Comparison of ENCODE assay signal across 19 cellular contexts in genomic region chr16:4666537-4667202, GRCh38. TPM values are rescaled to one million over a fixed set of nuclear protein-coding genes. Genes with fewer than 3 reads are reported as not detected.
DNase-seq lines count a peak whose midpoint lies in the region; ATAC-seq, FAIRE-seq and TF ChIP-seq lines count a peak whose summit lies in the region.
"Had no signal": no experiment of that assay in that cellular context is flagged by ENCODE, and none has a peak within 500 bp of the region (broad histone marks: within the 10 kb centered on the region; RNA-seq: fewer than 3 reads in every experiment).

No MANE protein-coding gene starts in this region.

- H3K14ac ChIP-seq in H1 (ENCODE audit: insufficient read length), result no peak overlapping the region

- TF ChIP-seq RAD21 in H1 (IDR thresholded peaks at IDR 0.05 in 1 of 2, conservative IDR thresholded peaks at IDR 0.05 in 1 of 2; ENCODE audit: low read depth in 2 of 2, low read length in 2 of 2) (no peak), neural cell (conservative IDR thresholded peaks at IDR 0.05) (no peak)

- H3K79me1 ChIP-seq in H1 (ENCODE audit: low read depth, low read length), result peaks cover 12% of the 10 kb centered on the region; the same call in 1 of the 2 replicates

- H3K18ac ChIP-seq in H1 (ENCODE audit: extremely low read depth, low read length), result no peak overlapping the region

- H2BK20ac ChIP-seq in H1 (ENCODE audit: low read length), result no peak overlapping the region

- no peak overlapping the region for H3K56ac ChIP-seq in H1 (replicated peaks; ENCODE audit: insufficient read length, low read depth, low read length)

- no peaks in the 10 kb centered on the region for H3K27me3 ChIP-seq in H1 (replicated peaks in 1 of 4; ENCODE audit: control insufficient read depth in 3 of 4, extremely low read depth in 1 of 4, insufficient read depth in 3 of 4, low read length in 3 of 4)
- no peaks in the 10 kb centered on the region for H3K27me3 ChIP-seq in neural cell (ENCODE audit: insufficient read depth, low read depth, low read length)
- H3K27me3 ChIP-seq in A673 (replicated peaks; ENCODE audit: insufficient read depth, low read depth, low read length, poor library complexity), result no peaks in the 10 kb centered on the region

- peaks cover 2 to 26% (median 19%) of the 10 kb centered on the region in 4 experiments; a peak in 7 of 8 replicates for H3K36me3 ChIP-seq in H1 (ENCODE audit: control insufficient read depth in 2 of 4, insufficient read depth in 4 of 4, low read length in 3 of 4)
- no peaks in the 10 kb centered on the region for H3K36me3 ChIP-seq in neural cell (ENCODE audit: insufficient read depth, low read length)
- H3K36me3 ChIP-seq in A673 (ENCODE audit: insufficient read depth, low read length, poor library complexity, severe bottlenecking), result peaks cover 18% of the 10 kb centered on the region

- H3K9me3 ChIP-seq in H1 (ENCODE audit: insufficient read depth in 2 of 2, low read depth in 1 of 2, low read length in 1 of 2) (no peaks in the 10 kb centered on the region), neural cell (ENCODE audit: low read length) (no peaks in the 10 kb centered on the region), A673 (ENCODE audit: low read depth, low read length, poor library complexity, severe bottlenecking) (no peaks in the 10 kb centered on the region)
- H3K9me3 ChIP-seq: A549 had no signal

- POLR2A ChIA-PET in H1 (lab: Charles Lee; ENCODE audit: partially characterized antibody), result interaction anchor here (1.4 to 1.5 kb wide), 2 partner anchors 15 to 28 kb away, joined by 3 to 4 read pairs; no protein-coding TSS in a partner anchor
- POLR2A ChIA-PET in A673 (lab: Charles Lee; ENCODE audit: low non-redundant PET), result no interaction called here

- ATAC-seq in Right ventricle myocardium inferior, result no peak
- ATAC-seq: A549; CD8-positive, alpha-beta T cell; PC-3 had no signal

- no peak overlapping the region for H4K8ac ChIP-seq in H1 (ENCODE audit: extremely low read depth, insufficient read depth, low read length)

- no peak for TF ChIP-seq EP300 in H1 (IDR thresholded peaks at IDR 0.05; ENCODE audit: borderline replicate concordance in 1 of 2, low read depth in 2 of 2, low read length in 2 of 2)
- TF ChIP-seq EP300 in neural cell (conservative IDR thresholded peaks at IDR 0.05; ENCODE audit: poor library complexity, severe bottlenecking), result no peak

- no peak overlapping the region for H3K9ac ChIP-seq in H1 (replicated peaks in 1 of 4; ENCODE audit: extremely low read depth in 1 of 4, low read depth in 3 of 4, low read length in 3 of 4)
- H3K9ac ChIP-seq in neural cell (ENCODE audit: low read length), result no peak overlapping the region

- H4K91ac ChIP-seq in H1 (replicated peaks; ENCODE audit: insufficient read length, low read length), result no peak overlapping the region

- CTCF ChIA-PET in H1 (lab: Charles Lee; ENCODE audit: partially characterized antibody) (interaction anchor here (0.7 to 2.2 kb wide), 8 partner anchors 13 to 42 kb away, joined by 3 to 7 read pairs (median 4); partner anchors contain the start of gene MGRN1), A673 (lab: Charles Lee) (no interaction called here)

- TF ChIP-seq POLR2A in H1 (IDR thresholded peaks at IDR 0.05; ENCODE audit: control extremely low read depth in 1 of 2, low read depth in 2 of 2, low read length in 2 of 2), result no peak

- no peak overlapping the region for H2BK120ac ChIP-seq in H1 (replicated peaks; ENCODE audit: low read depth, low read length)

- H2AK5ac ChIP-seq in H1 (ENCODE audit: low read depth, low read length), result no peak overlapping the region

- intact Hi-C loops in Right ventricle myocardium inferior (cut with DNase I), result no loop called here
- intact Hi-C loops in cardiac septum (cut with DNase I), result no loop called here
- intact Hi-C loops in A673 (cut with micrococcal nuclease; ENCODE audit: unreplicated experiment), result no loop called here

- DNase-seq in Right ventricle myocardium inferior (ENCODE audit: missing footprints), result peak; percentile 68
- no peak for DNase-seq in cardiac septum (ENCODE audit: low spot score)
- no peak for DNase-seq in H1 (ENCODE audit: low read depth in 1 of 2, low spot score in 2 of 2)
- DNase-seq in NCI-H524 (lab: John Stamatoyannopoulos, UW), result no peak
- no peak for DNase-seq in A673 (ENCODE audit: low spot score)
- no peak for DNase-seq in T-helper 2 cell
- DNase-seq: CD8-positive, alpha-beta T cell; DND-41; GF-D8; GOT3; HFFc6; KG1; NCI-H1048; NCI-H146; NCI-H226; PC-3 had no signal

- peaks cover 0 to 3% of the 10 kb centered on the region in 2 experiments; a peak in 1 of 4 replicates for H3K79me2 ChIP-seq in H1 (ENCODE audit: control insufficient read depth in 1 of 2, insufficient read depth in 2 of 2, low read length in 2 of 2)
- H3K79me2 ChIP-seq in neural cell (replicated peaks; ENCODE audit: insufficient read depth, low read length), result no peaks in the 10 kb centered on the region

- no peaks in the 10 kb centered on the region for H3K9me2 ChIP-seq in neural cell (ENCODE audit: insufficient read depth, low read length)

- no peak overlapping the region for H3K4ac ChIP-seq in H1 (replicated peaks; ENCODE audit: insufficient read length, low read depth, low read length)

- no peak overlapping the region for H2BK15ac ChIP-seq in H1 (ENCODE audit: low read length)

- BruUV-seq in A673 (replicated peaks; lab: Mats Ljungman, UMichigan), result no TSS peak

- no peak overlapping the region for H2AFZ ChIP-seq in H1 (ENCODE audit: low read length)
- no peak overlapping the region for H2AFZ ChIP-seq in neural cell (ENCODE audit: low read depth, low read length)

- no peak overlapping the region for H3K23ac ChIP-seq in H1 (ENCODE audit: insufficient read length)

- peaks cover 0 to 2% (median 0%) of the 10 kb centered on the region in 4 experiments; a peak in 3 of 7 replicates for H3K4me1 ChIP-seq in H1 (replicated peaks in 1 of 4; ENCODE audit: control insufficient read depth in 3 of 4, insufficient read depth in 4 of 4, low read length in 3 of 4)
- H3K4me1 ChIP-seq in A673 (ENCODE audit: insufficient read depth, low read length, poor library complexity, severe bottlenecking), result no peaks in the 10 kb centered on the region

- no peak overlapping the region for H2BK12ac ChIP-seq in H1 (ENCODE audit: low read depth, low read length)

- H4K20me1 ChIP-seq in H1 (replicated peaks in 1 of 2; ENCODE audit: control insufficient read depth in 1 of 2, insufficient read depth in 2 of 2, low read length in 2 of 2) (peaks cover 0 to 17% of the 10 kb centered on the region in 2 experiments), neural cell (ENCODE audit: insufficient read depth) (no peaks in the 10 kb centered on the region)

- H4K5ac ChIP-seq in H1 (ENCODE audit: insufficient read length, low read depth, low read length), result no peak overlapping the region

- TF ChIP-seq CTCF in H1 (IDR thresholded peaks at IDR 0.05; ENCODE audit: control extremely low read depth in 1 of 3, insufficient read depth in 1 of 3, low read depth in 1 of 3, low read length in 3 of 3) (peak in 1 of 3 experiments; percentile 22; a peak in 1 of 4 replicates), neural cell (IDR thresholded peaks at IDR 0.05; ENCODE audit: poor library complexity, severe bottlenecking) (no peak), A673 (conservative IDR thresholded peaks at IDR 0.05; ENCODE audit: low read depth, low read length) (no peak)

- FAIRE-seq in H1 (lab: Jason Lieb, UNC), result no peak
- FAIRE-seq: A549, D721Med had no signal

- H2BK5ac ChIP-seq in H1 (ENCODE audit: low read depth, low read length), result peak overlapping the region; percentile 19; the same call in 1 of the 2 replicates

- H3K4me2 ChIP-seq in H1 (ENCODE audit: insufficient read depth in 1 of 2, low read depth in 2 of 2, low read length in 2 of 2) (no peak overlapping the region), neural cell (ENCODE audit: low read length) (no peak overlapping the region)
- H3K4me2 ChIP-seq: A549 had no signal

- 96% methylated on average over 20 of the region's 20 CpGs; no CpG with 5 or more reads in 1 of the 2 experiments for WGBS in H1 (ENCODE audit: extremely low coverage in 1 of 2, insufficient coverage in 1 of 2, insufficient read length in 1 of 2, insufficient replicate concordance in 2 of 2, low coverage in 1 of 2, low lambda C conversion rate in 2 of 2, missing lambda C conversion rate in 1 of 2), 2 experiments

- H3K4me3 ChIP-seq in H1 (ENCODE audit: extremely low read depth in 1 of 4, insufficient read depth in 2 of 4, low read depth in 3 of 4, low read length in 4 of 4) (no peak overlapping the region), neural cell (ENCODE audit: low read length) (no peak overlapping the region), A673 (ENCODE audit: low read depth, low read length, poor library complexity, severe bottlenecking) (no peak overlapping the region)
- H3K4me3 ChIP-seq: A549 had no signal

- peaks cover 6% of the 10 kb centered on the region for H3K23me2 ChIP-seq in H1 (ENCODE audit: low read depth, low read length)

- H3K27ac ChIP-seq in H1 (ENCODE audit: low read depth, low read length) (no peak overlapping the region), neural cell (ENCODE audit: low read length) (peak overlapping the region; percentile 33), A673 (ENCODE audit: low read depth, low read length, poor library complexity, severe bottlenecking) (no peak overlapping the region)
- H3K27ac ChIP-seq: A549 had no signal

- no peaks in the 10 kb centered on the region for H3F3A ChIP-seq in neural cell (ENCODE audit: insufficient read depth, low read length, poor library complexity, severe bottlenecking)

RNA-seq across cellular contexts. Expression of gene NUDT16L1, which starts 26.7 kb away (rescaled TPM):
- total RNA-seq in Right ventricle myocardium inferior (52.3 TPM), cardiac septum (43.7 TPM), A673 (2021) (29.7 and 33.8 TPM in 2 replicates)
- 34.8 and 41.3 TPM in 2 replicates for total RNA-seq in H1 (2021; fragmentation: NEBNext Ultra II Directional; extraction: Animal tissue kit (Norgen Biotek cat#: 25700))
- polyA plus RNA-seq in H1 (2011; rRNA removed) (77.3 and 112 TPM in 2 replicates), neural cell (125 and 153 TPM in 2 replicates)
- 77.8 TPM for polyA plus RNA-seq in H1 (2011; cell fraction: cytosol; rRNA removed)
- polyA plus RNA-seq in H1 (2011; cell fraction: nucleus; rRNA removed), result 64.0 TPM
- polyA plus RNA-seq in H1 (2012, experiment 1 of 2), result 29.6 to 40.8 TPM (median 37.5 TPM) in 4 replicates
- polyA plus RNA-seq in H1 (2012, experiment 2 of 2), result 45.2 TPM
- 21.6 TPM for polyA plus RNA-seq in H1 (2013, experiment 1 of 2)
- polyA plus RNA-seq in H1 (2013, experiment 2 of 2), result 20.8 TPM
- polyA minus RNA-seq in H1 (2011; rRNA and poly(A)+ RNA removed), result 11.7 and 13.1 TPM in 2 replicates
- 23.3 TPM for polyA minus RNA-seq in H1 (2011; cell fraction: cytosol; rRNA and poly(A)+ RNA removed)
- polyA minus RNA-seq in H1 (2011; cell fraction: nucleus; rRNA and poly(A)+ RNA removed), result 22.2 TPM
- 38.7 and 47.5 TPM in 2 replicates for polyA minus RNA-seq in neural cell

RNA-seq across cellular contexts. Expression of gene MGRN1, which starts 42.0 kb away (rescaled TPM):
- total RNA-seq in Right ventricle myocardium inferior (32.2 TPM), cardiac septum (45.3 TPM), A673 (2021) (54.6 and 61.4 TPM in 2 replicates)
- total RNA-seq in H1 (2021; fragmentation: NEBNext Ultra II Directional; extraction: Animal tissue kit (Norgen Biotek cat#: 25700)), result 79.4 and 82.3 TPM in 2 replicates
- polyA plus RNA-seq in H1 (2011; rRNA removed) (15.0 and 30.1 TPM in 2 replicates), neural cell (35.9 and 47.0 TPM in 2 replicates)
- 12.4 TPM for polyA plus RNA-seq in H1 (2011; cell fraction: cytosol; rRNA removed)
- 33.9 TPM for polyA plus RNA-seq in H1 (2011; cell fraction: nucleus; rRNA removed)
- 39.5 to 72.9 TPM (median 65.4 TPM) in 4 replicates for polyA plus RNA-seq in H1 (2012, experiment 1 of 2)
- polyA plus RNA-seq in H1 (2012, experiment 2 of 2), result 52.0 TPM
- polyA plus RNA-seq in H1 (2013, experiment 1 of 2), result 46.7 TPM
- 47.1 TPM for polyA plus RNA-seq in H1 (2013, experiment 2 of 2)
- 17.9 and 22.6 TPM in 2 replicates for polyA minus RNA-seq in H1 (2011; rRNA and poly(A)+ RNA removed)
- 30.4 TPM for polyA minus RNA-seq in H1 (2011; cell fraction: cytosol; rRNA and poly(A)+ RNA removed)
- 30.7 TPM for polyA minus RNA-seq in H1 (2011; cell fraction: nucleus; rRNA and poly(A)+ RNA removed)
- polyA minus RNA-seq in neural cell, result 75.5 and 76.6 TPM in 2 replicates

RNA-seq across cellular contexts. Expression of gene UBALD1, which starts 52.0 kb away (rescaled TPM):
- 26.2 TPM for total RNA-seq in Right ventricle myocardium inferior
- 25.1 TPM for total RNA-seq in cardiac septum
- 52.2 and 62.0 TPM in 2 replicates for total RNA-seq in H1 (2021; fragmentation: NEBNext Ultra II Directional; extraction: Animal tissue kit (Norgen Biotek cat#: 25700))
- 28.6 and 48.9 TPM in 2 replicates for polyA plus RNA-seq in H1 (2011; rRNA removed)
- polyA plus RNA-seq in H1 (2011; cell fraction: cytosol; rRNA removed), result 20.7 TPM
- 44.3 TPM for polyA plus RNA-seq in H1 (2011; cell fraction: nucleus; rRNA removed)
- 31.3 to 45.9 TPM (median 41.7 TPM) in 4 replicates for polyA plus RNA-seq in H1 (2012, experiment 1 of 2)
- 25.4 TPM for polyA plus RNA-seq in H1 (2012, experiment 2 of 2)
- polyA plus RNA-seq in H1 (2013, experiment 1 of 2), result 36.1 TPM
- polyA plus RNA-seq in H1 (2013, experiment 2 of 2), result 36.7 TPM
- polyA minus RNA-seq in H1 (2011; rRNA and poly(A)+ RNA removed), result 3.9 and 5.5 TPM in 2 replicates
- 28.0 TPM for polyA minus RNA-seq in H1 (2011; cell fraction: cytosol; rRNA and poly(A)+ RNA removed)
- polyA minus RNA-seq in H1 (2011; cell fraction: nucleus; rRNA and poly(A)+ RNA removed), result 45.1 TPM
- 3.3 and 4.1 TPM in 2 replicates for polyA plus RNA-seq in neural cell
- polyA minus RNA-seq in neural cell, result 8.8 and 18.5 TPM in 2 replicates
- 36.3 and 36.5 TPM in 2 replicates for total RNA-seq in A673 (2021)
